ENCODE assay signal across 8 cellular contexts in the genomic region with DNA sequence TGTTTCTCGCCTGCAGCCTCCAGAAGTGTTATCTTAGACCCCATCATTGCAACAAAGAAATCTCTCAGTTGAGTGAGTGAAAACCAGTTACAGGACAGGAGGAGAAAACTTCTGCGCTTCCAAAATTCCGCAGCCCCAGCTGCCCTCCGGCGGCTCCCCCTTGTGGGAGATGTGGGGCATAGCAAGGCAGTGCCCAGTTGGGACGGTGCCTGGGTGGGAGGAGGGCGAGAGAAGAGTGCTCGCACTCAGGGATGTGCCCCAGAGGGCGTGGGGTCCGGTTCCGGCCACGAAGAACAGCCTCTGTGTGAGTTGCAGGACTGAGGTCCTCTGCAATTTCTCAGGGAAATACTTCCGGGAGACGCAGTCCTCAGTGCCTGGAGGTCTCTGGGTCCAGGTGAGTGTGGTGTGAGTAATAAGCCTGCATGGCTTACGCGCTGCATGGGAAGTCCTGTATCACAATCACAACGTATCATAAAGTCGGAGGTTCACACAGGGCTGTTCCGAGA.
DNase-seq lines count a peak whose midpoint lies in the region; ATAC-seq and TF ChIP-seq lines count a peak whose summit lies in the region.

No MANE protein-coding gene starts in this region.

- TF ChIP-seq CTCF in osteocyte (IDR thresholded peaks at IDR 0.05) (peak; percentile 99), vagina (IDR thresholded peaks at IDR 0.05) (peak; percentile 71 to 97 (median 97))

- no peaks in the 10 kb centered on the region for H3K9me3 Mint-ChIP-seq in osteocyte (ENCODE audit: unreplicated experiment)

- H3K27ac Mint-ChIP-seq in osteocyte (ENCODE audit: unreplicated experiment) = peak overlapping the region; percentile 85

- H3K9me3 ChIP-seq in vagina = no peaks in the 10 kb centered on the region

- peak; percentile 8 for DNase-seq in NK-92 treated with Interleukin-12 subunit alpha and Interleukin-12 subunit beta, amount 100 ng/mL, for 24 hours (lab: John Stamatoyannopoulos, UW)
- DNase-seq in NK-92 (lab: John Stamatoyannopoulos, UW; ENCODE audit: unreplicated experiment) (no peak), NCI-H774 (lab: John Stamatoyannopoulos, UW) (peak; percentile 16), glomerular visceral epithelial cell (ENCODE audit: extremely low spot score) (peak; percentile 68), osteocyte (ENCODE audit: extremely low spot score, unreplicated experiment) (peak; percentile 93), vagina (ENCODE audit: extremely low spot score in 2 of 2) (no peak)
- peak; percentile 22 for DNase-seq in activated naive CD4-positive, alpha-beta T cell treated with Interleukin-2 at 50 U/mL for 16 hours

- H3K4me3 Mint-ChIP-seq in osteocyte (ENCODE audit: unreplicated experiment) = peak overlapping the region; percentile 83

- peak overlapping the region; percentile 36 to 55 for H3K4me3 ChIP-seq in vagina

- peaks cover 23% of the 10 kb centered on the region for H3K4me1 ChIP-seq in vagina

- no peaks in the 10 kb centered on the region for H3K36me3 ChIP-seq in vagina

- H3K27me3 ChIP-seq in vagina = no peaks in the 10 kb centered on the region

- H3K36me3 Mint-ChIP-seq in osteocyte (ENCODE audit: unreplicated experiment) = no peaks in the 10 kb centered on the region

- no peak for TF ChIP-seq POLR2A in vagina (IDR thresholded peaks at IDR 0.05)

- peak; percentile 86 for ATAC-seq in HG02642 (IDR thresholded peaks at IDR 0.05; ENCODE audit: poor library complexity, unreplicated experiment)

- peak overlapping the region; percentile 67 for H3K27ac ChIP-seq in vagina

- intact Hi-C loops in vagina (cut with DNase I) = loop anchor here (5.0 to 10.0 kb wide), 2 partner anchors 168 to 546 kb away; no protein-coding TSS in a partner anchor

- peaks cover 71% of the 10 kb centered on the region for H3K4me1 Mint-ChIP-seq in osteocyte (ENCODE audit: unreplicated experiment)

- H3K27me3 Mint-ChIP-seq in osteocyte (ENCODE audit: unreplicated experiment) = no peaks in the 10 kb centered on the region

Comparison
In these comparisons a context has a peak if more than half of its experiments do, and no peak if none do; other contexts are left out.
1. DNase-seq: peak in NK-92 treated with Interleukin-12 subunit alpha and Interleukin-12 subunit beta, amount 100 ng/mL, for 24 hours (single experiment), NCI-H774 (single experiment), activated naive CD4-positive, alpha-beta T cell treated with Interleukin-2 at 50 U/mL for 16 hours (single experiment), glomerular visceral epithelial cell (single experiment) and osteocyte (single experiment); none in NK-92 (single experiment) and vagina (0 of 2).